Comparison of ENCODE assay signal across 6 cellular contexts in the genomic region with DNA sequence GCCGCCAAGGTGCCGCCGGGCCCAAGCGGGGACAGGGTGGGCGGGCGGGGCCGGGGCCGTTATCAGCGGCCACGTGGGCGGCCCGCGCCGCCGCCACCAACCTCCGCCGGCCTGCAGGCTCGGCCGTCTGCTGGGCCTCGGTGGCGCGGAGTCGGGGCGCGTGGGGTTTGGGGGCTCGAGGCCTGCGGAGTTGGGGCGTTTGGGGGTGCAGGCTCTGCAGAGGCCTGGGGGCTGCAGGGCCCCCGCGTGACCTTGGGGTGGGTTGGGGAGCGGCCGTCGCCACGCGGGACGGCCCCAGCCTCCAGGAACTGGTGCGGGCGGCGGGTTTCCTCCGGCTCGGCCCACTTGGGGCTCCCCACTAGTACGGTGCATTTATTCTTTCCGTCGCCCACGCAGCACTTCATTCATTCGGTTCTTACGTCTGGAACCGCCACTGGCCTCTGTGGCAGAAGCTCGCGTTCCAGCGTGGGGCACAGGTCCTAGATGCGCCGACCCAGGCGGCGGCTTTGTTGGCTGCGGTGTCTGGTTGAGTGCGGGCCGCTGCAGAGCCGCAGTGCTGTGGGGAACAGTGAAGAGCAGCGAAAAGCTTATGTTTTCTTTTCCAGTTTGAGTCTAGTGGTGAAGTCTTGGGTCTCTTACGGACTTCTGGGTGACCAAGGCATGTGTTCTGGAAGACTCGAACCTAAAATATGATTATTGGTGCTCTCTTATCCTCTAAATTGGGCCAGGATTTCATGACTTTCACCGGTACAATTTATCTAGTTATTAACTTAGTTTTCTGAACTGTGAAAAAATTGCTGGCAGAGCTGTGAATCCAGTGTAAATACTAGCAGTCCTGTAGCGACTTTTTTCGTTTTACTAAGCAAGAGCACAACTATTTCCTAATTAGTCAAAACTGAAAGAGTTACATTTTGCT. TPM values are rescaled to one million over a fixed set of nuclear protein-coding genes. Genes with fewer than 3 reads are reported as not detected.
DNase-seq lines count a peak whose midpoint lies in the region; ATAC-seq lines count a peak whose summit lies in the region.

No MANE protein-coding gene starts in this region.

- peak overlapping the region; percentile 35 for H3K27ac ChIP-seq in substantia nigra (ENCODE audit: low read depth, low read length, poor library complexity, severe bottlenecking)

- peak overlapping the region; percentile 88 for H3K27ac Mint-ChIP-seq in activated T-helper 2 cell treated with anti-CD3 and anti-CD28 coated beads, Interferon-gamma antibody, Interleukin-2, Interleukin-4, amounts not matched to agents 10 μg/mL and 5 μg/mL and 100 μg/mL, durations not matched to agents 14 hours and 24 hours and 36 hours

- DNase-seq in activated T-helper 2 cell treated with anti-CD3 and anti-CD28 coated beads, Interferon-gamma antibody, Interleukin-2, Interleukin-4, amounts not matched to agents 10 μg/mL and 5 μg/mL and 100 μg/mL, durations not matched to agents 14 hours and 24 hours and 36 hours (ENCODE audit: low spot score) = peak; percentile 45
- DNase-seq in left kidney (ENCODE audit: low read depth, low spot score) = peak; percentile 61
- peak in 1 of 49 donors; percentile 44 for DNase-seq in substantia nigra (lab: John Stamatoyannopoulos, UW)
- no peak for DNase-seq in NCI-H524 treated with DMSO at 0.1 percent for 48 hours (lab: John Stamatoyannopoulos, UW)

- ATAC-seq in GM18520 (IDR thresholded peaks at IDR 0.05; ENCODE audit: unreplicated experiment) = peak; percentile 8
- peak; percentile 20 for ATAC-seq in HG03460 (IDR thresholded peaks at IDR 0.05; ENCODE audit: unreplicated experiment)

- H3K4me3 Mint-ChIP-seq in activated T-helper 2 cell treated with anti-CD3 and anti-CD28 coated beads, Interferon-gamma antibody, Interleukin-2, Interleukin-4, amounts not matched to agents 10 μg/mL and 5 μg/mL and 100 μg/mL, durations not matched to agents 14 hours and 24 hours and 36 hours (ENCODE audit: low read depth) = peak overlapping the region; percentile 92

- no peaks in the 10 kb centered on the region for H3K27me3 Mint-ChIP-seq in activated T-helper 2 cell treated with anti-CD3 and anti-CD28 coated beads, Interferon-gamma antibody, Interleukin-2, Interleukin-4, amounts not matched to agents 10 μg/mL and 5 μg/mL and 100 μg/mL, durations not matched to agents 14 hours and 24 hours and 36 hours (ENCODE audit: low read depth)

- peaks cover 20% of the 10 kb centered on the region for H3K4me1 Mint-ChIP-seq in activated T-helper 2 cell treated with anti-CD3 and anti-CD28 coated beads, Interferon-gamma antibody, Interleukin-2, Interleukin-4, amounts not matched to agents 10 μg/mL and 5 μg/mL and 100 μg/mL, durations not matched to agents 14 hours and 24 hours and 36 hours (ENCODE audit: low read depth)

- H3K36me3 Mint-ChIP-seq in activated T-helper 2 cell treated with anti-CD3 and anti-CD28 coated beads, Interferon-gamma antibody, Interleukin-2, Interleukin-4, amounts not matched to agents 10 μg/mL and 5 μg/mL and 100 μg/mL, durations not matched to agents 14 hours and 24 hours and 36 hours (ENCODE audit: low read depth) = peaks cover 85% of the 10 kb centered on the region

- intact Hi-C loops in activated T-helper 2 cell treated with anti-CD3 and anti-CD28 coated beads, Interferon-gamma antibody, Interleukin-2, Interleukin-4, amounts not matched to agents 10 μg/mL and 5 μg/mL and 100 μg/mL, durations not matched to agents 14 hours and 24 hours and 36 hours (cut with micrococcal nuclease) = loop anchor here (1.0 to 5.0 kb wide), 6 partner anchors 13 to 884 kb away; a partner anchor contains a TSS

- H3K9me3 Mint-ChIP-seq in activated T-helper 2 cell treated with anti-CD3 and anti-CD28 coated beads, Interferon-gamma antibody, Interleukin-2, Interleukin-4, amounts not matched to agents 10 μg/mL and 5 μg/mL and 100 μg/mL, durations not matched to agents 14 hours and 24 hours and 36 hours = no peaks in the 10 kb centered on the region

RNA-seq across cellular contexts. Expression of a gene that starts 0.9 kb away (rescaled TPM):
- 94.1 and 103 TPM in 2 replicates for total RNA-seq in activated T-helper 2 cell treated with anti-CD3 and anti-CD28 coated beads, Interferon-gamma antibody, Interleukin-2, Interleukin-4, amounts not matched to agents 10 μg/mL and 5 μg/mL and 100 μg/mL, durations not matched to agents 14 hours and 24 hours and 36 hours

RNA-seq across cellular contexts. Expression of a gene that starts 2.0 kb away (rescaled TPM):
- total RNA-seq in activated T-helper 2 cell treated with anti-CD3 and anti-CD28 coated beads, Interferon-gamma antibody, Interleukin-2, Interleukin-4, amounts not matched to agents 10 μg/mL and 5 μg/mL and 100 μg/mL, durations not matched to agents 14 hours and 24 hours and 36 hours = 444 and 452 TPM in 2 replicates

RNA-seq across cellular contexts. Expression of a gene that starts 13.7 kb away (rescaled TPM):
- 77.3 and 82.4 TPM in 2 replicates for total RNA-seq in activated T-helper 2 cell treated with anti-CD3 and anti-CD28 coated beads, Interferon-gamma antibody, Interleukin-2, Interleukin-4, amounts not matched to agents 10 μg/mL and 5 μg/mL and 100 μg/mL, durations not matched to agents 14 hours and 24 hours and 36 hours

RNA-seq across cellular contexts. Expression of a gene that starts 32.9 kb away (rescaled TPM):
- total RNA-seq in activated T-helper 2 cell treated with anti-CD3 and anti-CD28 coated beads, Interferon-gamma antibody, Interleukin-2, Interleukin-4, amounts not matched to agents 10 μg/mL and 5 μg/mL and 100 μg/mL, durations not matched to agents 14 hours and 24 hours and 36 hours = 0.11 TPM in 1 of 2 replicates, not detected in the other

RNA-seq across cellular contexts. Expression of a gene that starts 37.9 kb away (rescaled TPM):
- 63.1 and 66.4 TPM in 2 replicates for total RNA-seq in activated T-helper 2 cell treated with anti-CD3 and anti-CD28 coated beads, Interferon-gamma antibody, Interleukin-2, Interleukin-4, amounts not matched to agents 10 μg/mL and 5 μg/mL and 100 μg/mL, durations not matched to agents 14 hours and 24 hours and 36 hours
